In genomic region chr3:149744151-149744550, GRCh38 we compare ENCODE assay signal across 26 cellular contexts. TPM values are rescaled to one million over a fixed set of nuclear protein-coding genes. Genes with fewer than 3 reads are reported as not detected.
A peak's percentile ranks its signal among the peaks of the same experiment; 100 is the strongest.
DNase-seq lines count a peak whose midpoint lies in the region; ATAC-seq, FAIRE-seq and TF ChIP-seq lines count a peak whose summit lies in the region.
"Had no signal": no experiment of that assay in that cellular context is flagged by ENCODE, and none has a peak within 500 bp of the region (broad histone marks: within the 10 kb centered on the region; RNA-seq: fewer than 3 reads in every experiment).

No MANE protein-coding gene starts in this region.

- H3K27ac ChIP-seq in endothelial cell of umbilical vein (ENCODE audit: insufficient read depth, low read depth, low read length), result no peak overlapping the region
- H3K27ac ChIP-seq: HL-60 had no signal

- no peak for TF ChIP-seq POLR2A in endothelial cell of umbilical vein (IDR thresholded peaks at IDR 0.05; ENCODE audit: low read depth, low read length)

- TF ChIP-seq CTCF in Loucy (conservative IDR thresholded peaks at IDR 0.05; ENCODE audit: low read length) (no peak), endothelial cell of umbilical vein (IDR thresholded peaks at IDR 0.05; ENCODE audit: extremely low read depth in 1 of 2, insufficient read depth in 1 of 2, low read depth in 1 of 2, low read length in 2 of 2) (no peak)

- H3K4me2 ChIP-seq in Loucy (ENCODE audit: low read depth, low read length, poor library complexity, severe bottlenecking), result peak overlapping the region; percentile 33
- H3K4me2 ChIP-seq in endothelial cell of umbilical vein (ENCODE audit: insufficient read depth, low read length), result no peak overlapping the region
- H3K4me2 ChIP-seq: GM23338 had no signal

- no peaks in the 10 kb centered on the region for H3K79me2 ChIP-seq in Loucy (ENCODE audit: insufficient read depth, low read length)
- peaks cover 3% of the 10 kb centered on the region for H3K79me2 ChIP-seq in endothelial cell of umbilical vein (ENCODE audit: control insufficient read depth, insufficient read depth, low read length)

- POLR2A ChIA-PET in endothelial cell of umbilical vein (lab: Charles Lee), result no interaction called here

- no peaks in the 10 kb centered on the region for H3K27me3 ChIP-seq in Loucy (ENCODE audit: insufficient read depth, low read length, poor library complexity, severe bottlenecking)
- H3K27me3 ChIP-seq in endothelial cell of umbilical vein (ENCODE audit: control insufficient read depth in 2 of 2, insufficient read depth in 2 of 2, low read length in 2 of 2), result no peaks in the 10 kb centered on the region
- H3K27me3 ChIP-seq: BE2C had no signal

- H3K4me1 ChIP-seq in Loucy (ENCODE audit: insufficient read depth, low read length, poor library complexity, severe bottlenecking) (peaks cover 11% of the 10 kb centered on the region), endothelial cell of umbilical vein (ENCODE audit: control insufficient read depth, extremely low read depth, insufficient read depth, low read length) (no peaks in the 10 kb centered on the region)
- H3K4me1 ChIP-seq: BE2C had no signal

- H3F3A ChIP-seq in Loucy (ENCODE audit: low read depth), result no peaks in the 10 kb centered on the region

- intact Hi-C loops in endothelial cell of umbilical vein (cut with micrococcal nuclease), result no loop called here

- no peak overlapping the region for H2AFZ ChIP-seq in Loucy (ENCODE audit: low read length)
- H2AFZ ChIP-seq in endothelial cell of umbilical vein (ENCODE audit: low read depth, low read length), result no peak overlapping the region
- H2AFZ ChIP-seq: GM23338 had no signal

- no peaks in the 10 kb centered on the region for H3K9me1 ChIP-seq in endothelial cell of umbilical vein (replicated peaks; ENCODE audit: control insufficient read depth, extremely low read depth, insufficient read depth, low read length)

- dilution Hi-C loops in endothelial cell of umbilical vein (cut with MboI; ENCODE audit: extremely low pct_ligation_motif_present, low sequenced_read_pairs), result loop anchor here (25.0 kb wide), 1 partner anchor 232 kb away; no protein-coding TSS in a partner anchor

- CTCF ChIA-PET in endothelial cell of umbilical vein (lab: Charles Lee), result interaction anchor here (0.6 to 1.3 kb wide), 5 partner anchors 27 to 230 kb away, joined by 3 to 6 read pairs (median 3); no protein-coding TSS in a partner anchor

- DNase-seq in KG1 (lab: John Stamatoyannopoulos, UW) (peak; percentile 18), endothelial cell of umbilical vein (ENCODE audit: low read depth, low spot score) (peak; percentile 78), iPS-NIHi7 (ENCODE audit: extremely low spot score) (no peak), amniotic stem cell (lab: John Stamatoyannopoulos, UW) (no peak)
- DNase-seq: ACHN; BE2C; C1 segment of cervical spinal cord; CD4-positive, CD25-positive, alpha-beta regulatory T cell; CD8-positive, alpha-beta memory T cell; COR-L47; DMS 273 treated with DMSO at 0.1 percent for 48 hours; DMS53; DND-41; EL; HCEC 1CT; IMR-90 had no signal

- H3K9me3 ChIP-seq in Loucy (ENCODE audit: insufficient read depth, low read depth, low read length) (no peaks in the 10 kb centered on the region), endothelial cell of umbilical vein (replicated peaks; ENCODE audit: control insufficient read depth, insufficient read depth, low read length) (no peaks in the 10 kb centered on the region)
- H3K9me3 ChIP-seq: BE2C had no signal

- peak; percentile 28 for FAIRE-seq in endothelial cell of umbilical vein (lab: Jason Lieb, UNC)
- FAIRE-seq: A204.1, GM12891, GM19239, H54 had no signal

- no peak for ATAC-seq in esophagus mucosa
- ATAC-seq: GM23338 had no signal

- H3K36me3 ChIP-seq in Loucy (ENCODE audit: insufficient read depth, low read length) (peaks cover 35% of the 10 kb centered on the region; the same call in 1 of the 2 replicates), endothelial cell of umbilical vein (ENCODE audit: control insufficient read depth in 2 of 2, extremely low read depth in 1 of 2, insufficient read depth in 2 of 2, low read length in 2 of 2) (peaks cover 7 to 9% of the 10 kb centered on the region in 2 experiments)

- no peaks in the 10 kb centered on the region for H3K9me2 ChIP-seq in Loucy (replicated peaks; ENCODE audit: low read depth, low read length)

- H4K20me1 ChIP-seq in Loucy (ENCODE audit: insufficient read depth, low read length, poor library complexity, severe bottlenecking) (no peaks in the 10 kb centered on the region), endothelial cell of umbilical vein (replicated peaks; ENCODE audit: control insufficient read depth, extremely low read depth, insufficient read depth, low read length) (no peaks in the 10 kb centered on the region)

- no peak overlapping the region for H3K9ac ChIP-seq in Loucy (ENCODE audit: low read depth, low read length, poor library complexity, severe bottlenecking)
- H3K9ac ChIP-seq in endothelial cell of umbilical vein (replicated peaks; ENCODE audit: extremely low read depth, insufficient read depth, low read length), result no peak overlapping the region

- BruUV-seq in endothelial cell of umbilical vein (replicated peaks; lab: Mats Ljungman, UMichigan), result no TSS peak

- no peak overlapping the region for H3K4me3 ChIP-seq in Loucy (ENCODE audit: low read length, poor library complexity, severe bottlenecking)
- no peak overlapping the region for H3K4me3 ChIP-seq in endothelial cell of umbilical vein (replicated peaks in 1 of 3; ENCODE audit: insufficient read depth in 1 of 3, low read depth in 1 of 3, low read length in 3 of 3)
- H3K4me3 ChIP-seq: GM23338 had no signal

TF ChIP-seq in endothelial cell of umbilical vein, 7 proteins besides CTCF, POLR2A, EP300 and RAD21:
- TF ChIP-seq MAX (IDR thresholded peaks at IDR 0.05; ENCODE audit: insufficient read depth, insufficient read length), result no peak
- no peak for TF ChIP-seq POLR2AphosphoS5 (IDR thresholded peaks at IDR 0.05; ENCODE audit: insufficient read depth, low read depth, low read length)
- no peak for TF ChIP-seq EZH2 (IDR thresholded peaks at IDR 0.05; ENCODE audit: borderline replicate concordance, low read depth, low read length, severe bottlenecking)
- TF ChIP-seq MYC (IDR thresholded peaks at IDR 0.05; ENCODE audit: low read depth, low read length), result no peak
- TF ChIP-seq GATA2 (IDR thresholded peaks at IDR 0.05; ENCODE audit: insufficient read depth, insufficient read length, low read depth, low read length), result no peak
- TF ChIP-seq JUN (IDR thresholded peaks at IDR 0.05; ENCODE audit: borderline replicate concordance, insufficient read depth, insufficient read length, low read depth), result no peak

RNA-seq across cellular contexts. Expression of gene COMMD2, which starts 8.1 kb away (rescaled TPM):
- total RNA-seq in endothelial cell of umbilical vein (42.9 and 51.0 TPM in 2 replicates), esophagus mucosa (30.5 TPM)
- 10.7 and 18.3 TPM in 2 replicates for polyA plus RNA-seq in endothelial cell of umbilical vein
- polyA plus RNA-seq in endothelial cell of umbilical vein (2011; cell fraction: cytosol; rRNA removed), result 36.3 and 38.6 TPM in 2 replicates
- 16.7 and 21.6 TPM in 2 replicates for polyA plus RNA-seq in endothelial cell of umbilical vein (2011; cell fraction: nucleus; rRNA removed)
- 20.0 and 26.4 TPM in 2 replicates for polyA plus RNA-seq in endothelial cell of umbilical vein (2012)
- 11.8 and 13.6 TPM in 2 replicates for polyA minus RNA-seq in endothelial cell of umbilical vein
- 15.7 TPM for polyA minus RNA-seq in endothelial cell of umbilical vein (2011; cell fraction: cytosol; rRNA and poly(A)+ RNA removed)
- 11.2 and 19.7 TPM in 2 replicates for polyA minus RNA-seq in endothelial cell of umbilical vein (2011; cell fraction: nucleus; rRNA and poly(A)+ RNA removed)

RNA-seq across cellular contexts. Expression of gene ANKUB1, which starts 48.2 kb away (rescaled TPM):
- total RNA-seq in endothelial cell of umbilical vein, result not detected in 2 replicates
- polyA plus RNA-seq in endothelial cell of umbilical vein, result not detected in 2 replicates
- polyA plus RNA-seq in endothelial cell of umbilical vein (2011; cell fraction: cytosol; rRNA removed), result not detected in 2 replicates
- 0.33 and 0.56 TPM in 2 replicates for polyA plus RNA-seq in endothelial cell of umbilical vein (2011; cell fraction: nucleus; rRNA removed)
- not detected in 2 replicates for polyA plus RNA-seq in endothelial cell of umbilical vein (2012)
- not detected in 2 replicates for polyA minus RNA-seq in endothelial cell of umbilical vein
- polyA minus RNA-seq in endothelial cell of umbilical vein (2011; cell fraction: cytosol; rRNA and poly(A)+ RNA removed), result not detected
- not detected in 2 replicates for polyA minus RNA-seq in endothelial cell of umbilical vein (2011; cell fraction: nucleus; rRNA and poly(A)+ RNA removed)
- total RNA-seq in esophagus mucosa, result not detected
- total RNA-seq: CD4-positive, CD25-positive, alpha-beta regulatory T cell; CD8-positive, alpha-beta memory T cell; G401; GM23338; HT1080; IMR-90 had no signal
- polyA plus RNA-seq: CD4-positive, CD25-positive, alpha-beta regulatory T cell; CD8-positive, alpha-beta memory T cell; GM23338; IMR-90 had no signal

Comparison
In these comparisons a context has a peak if more than half of its experiments do, and no peak if none do; other contexts are left out.
1. DNase-seq: peak in KG1 (single experiment) and endothelial cell of umbilical vein (single experiment); none in iPS-NIHi7 (single experiment) and amniotic stem cell (single experiment).